In genomic region chr17:75109407-75110236, GRCh38 we compare ENCODE assay signal across 8 cellular contexts.
DNase-seq lines count a peak whose midpoint lies in the region; ATAC-seq and TF ChIP-seq lines count a peak whose summit lies in the region.

Gene ARMC7, plus strand, starts transcription at chr17:75109969. Its CDS starts 320 bp downstream, at chr17:75110289.

- no peak for TF ChIP-seq CTCF in AG04449 (IDR thresholded peaks at IDR 0.05; ENCODE audit: insufficient read depth, low read length, missing control alignments)

- H3K27ac Mint-ChIP-seq in central memory CD8-positive, alpha-beta T cell (ENCODE audit: low read depth), result peak within 1 kb of the TSS; percentile 38

- peak within 1 kb of the TSS; percentile 77 for H3K4me3 Mint-ChIP-seq in central memory CD8-positive, alpha-beta T cell

- CTCF ChIA-PET in AG04449 (lab: Yijun Ruan, JAX), result interaction anchor here (0.6 to 9.4 kb wide), 11 partner anchors 14 to 187 kb away, joined by 3 to 231 read pairs (median 5); partner anchors contain the start of genes NT5C, NUP85 and SLC16A5

- peaks cover 4% of the 10 kb centered on the region for H3K36me3 Mint-ChIP-seq in central memory CD8-positive, alpha-beta T cell (ENCODE audit: insufficient read depth)

- peak within 1 kb of the TSS; percentile 79 for H3K4me3 ChIP-seq in AG04449 (ENCODE audit: low read depth, low read length)

- peak; percentile 62 for ATAC-seq in GM18909 (IDR thresholded peaks at IDR 0.05; ENCODE audit: poor library complexity, unreplicated experiment)
- ATAC-seq in HG03196 (IDR thresholded peaks at IDR 0.05; ENCODE audit: unreplicated experiment), result peak; percentile 55
- ATAC-seq in central memory CD8-positive, alpha-beta T cell (replicated peaks; ENCODE audit: extremely low read depth, poor library complexity, severe bottlenecking), result peak; percentile 73

- POLR2A ChIA-PET in AG04449 (lab: Yijun Ruan, JAX), result interaction anchor here (0.6 to 0.7 kb wide), 4 partner anchors 13 to 75 kb away, joined by 3 to 4 read pairs (median 3); no protein-coding TSS in a partner anchor

- no peaks in the 10 kb centered on the region for H3K27me3 Mint-ChIP-seq in central memory CD8-positive, alpha-beta T cell

- DNase-seq in AG04449 (ENCODE audit: low read depth, low spot score) (no peak), NCI-H226 (peak; percentile 70), kidney glomerular epithelial cell (lab: John Stamatoyannopoulos, UW) (peak; percentile 69)
- DNase-seq in activated CD4-positive, CD25-positive, alpha-beta regulatory T cell treated with anti-CD3 and anti-CD28 coated beads, Interleukin-2, amount 50 U/mL, for 16 hours (ENCODE audit: low read depth, low spot score), result peak; percentile 78
- DNase-seq in central memory CD8-positive, alpha-beta T cell (ENCODE audit: low spot score in 2 of 2), result peak; percentile 83 to 86
- DNase-seq in stimulated activated CD4-positive, alpha-beta T cell treated with anti-CD3 and anti-CD28 coated beads, Interleukin-15, amount 100 ng/mL, for 48 hours (ENCODE audit: low read depth in 2 of 2), result peak; percentile 83 to 90

- H3K9me3 Mint-ChIP-seq in central memory CD8-positive, alpha-beta T cell, result no peaks in the 10 kb centered on the region

- peaks cover 32% of the 10 kb centered on the region for H3K4me1 Mint-ChIP-seq in central memory CD8-positive, alpha-beta T cell
